Comparison of ENCODE assay signal across 1 cellular context in genomic region chr10:120999868-121000267, GRCh38.
TF ChIP-seq lines count a peak whose summit lies in the region.

No MANE protein-coding gene starts in this region.

TF ChIP-seq in H1, 55 proteins besides CTCF, POLR2A, EP300 and RAD21 (continued from another document):
- no peak for TF ChIP-seq FOSL1 (IDR thresholded peaks at IDR 0.05; ENCODE audit: insufficient read depth, low read depth, low read length)
- TF ChIP-seq PHF8 (conservative IDR thresholded peaks at IDR 0.05; ENCODE audit: low read depth, low read length): no peak
- no peak for TF ChIP-seq ZNF274 (IDR thresholded peaks at IDR 0.05; ENCODE audit: borderline replicate concordance, extremely low read depth, low read length)
- no peak for TF ChIP-seq CEBPB (IDR thresholded peaks at IDR 0.05; ENCODE audit: low read depth, low read length)
- TF ChIP-seq RFX5 (IDR thresholded peaks at IDR 0.05; ENCODE audit: borderline replicate concordance, low read depth, low read length): no peak
- no peak for TF ChIP-seq TAF7 (optimal IDR thresholded peaks at IDR 0.05; ENCODE audit: borderline replicate concordance, low read depth, low read length)
- no peak for TF ChIP-seq POU5F1 (IDR thresholded peaks at IDR 0.05; ENCODE audit: low read depth, low read length)
- TF ChIP-seq BACH1 (IDR thresholded peaks at IDR 0.05; ENCODE audit: low read length): no peak
